ENCODE assay signal across 13 cellular contexts in genomic region chr6:63458480-63459115, GRCh38.
DNase-seq lines count a peak whose midpoint lies in the region; ATAC-seq and TF ChIP-seq lines count a peak whose summit lies in the region.
"Had no signal": no experiment of that assay in that cellular context is flagged by ENCODE, and none has a peak within 500 bp of the region (broad histone marks: within the 10 kb centered on the region; RNA-seq: fewer than 3 reads in every experiment).

No MANE protein-coding gene starts in this region.

- H4K20me1 ChIP-seq in H9 (ENCODE audit: control insufficient read depth, insufficient read depth, insufficient read length) = no peaks in the 10 kb centered on the region

- no peak overlapping the region for H3K9ac ChIP-seq in H9 (ENCODE audit: extremely low read depth, insufficient read length, low read length)

- H2BK5ac ChIP-seq in H9 (ENCODE audit: insufficient read length, low read length) = no peak overlapping the region

- no peaks in the 10 kb centered on the region for H3K9me3 Mint-ChIP-seq in H9
- H3K9me3 Mint-ChIP-seq: activated T-helper 1 cell treated with anti-CD3 and anti-CD28 coated beads, Interleukin-12 subunit alpha, Interleukin-12 subunit beta, Interleukin-2, Interleukin-4 antibody, amounts not matched to agents 30 ng/mL and 10 ng/mL and 1 ng/mL, durations not matched to agents 14 hours and 24 hours and 36 hours; stimulated activated naive CD8-positive, alpha-beta T cell treated with anti-CD3 and anti-CD28 coated beads, Interleukin-15, amount 100 ng/mL, for 72 hours had no signal

- peak; percentile 52 for ATAC-seq in GM21423 (IDR thresholded peaks at IDR 0.05; ENCODE audit: unreplicated experiment)
- peak; percentile 91 for ATAC-seq in HG03432 (IDR thresholded peaks at IDR 0.05; ENCODE audit: unreplicated experiment)
- peak; percentile 90 for ATAC-seq in left lung
- ATAC-seq: stimulated activated naive CD8-positive, alpha-beta T cell treated with anti-CD3 and anti-CD28 coated beads, Interleukin-15, amount 100 ng/mL, for 72 hours had no signal

- no peak overlapping the region for H2BK15ac ChIP-seq in H9 (ENCODE audit: low read depth, low read length)

- no peak overlapping the region for H3K4me2 ChIP-seq in H9 (ENCODE audit: insufficient read depth, insufficient read length, low read length)

- no peak overlapping the region for H4K91ac ChIP-seq in H9 (ENCODE audit: insufficient read length, low read depth, low read length)

- no peaks in the 10 kb centered on the region for H3K23me2 ChIP-seq in H9 (ENCODE audit: insufficient read length, low read depth, low read length, poor library complexity, severe bottlenecking)

- DNase-seq in GM10266 (ENCODE audit: extremely low spot score) = peak; percentile 32
- DNase-seq in left lung = no peak
- no peak for DNase-seq in H7
- DNase-seq in H9 = no peak
- no peak for DNase-seq in NCI-H1417 treated with DMSO at 0.1 percent for 48 hours (lab: John Stamatoyannopoulos, UW)
- DNase-seq in NCI-H1436 treated with DMSO at 0.1 percent for 48 hours (lab: John Stamatoyannopoulos, UW) = no peak
- DNase-seq: activated CD4-positive, alpha-beta T cell treated with anti-CD3 and anti-CD28 coated beads for 1 hour; stimulated activated CD4-positive, alpha-beta T cell treated with anti-CD3 and anti-CD28 coated beads, Interleukin-2, amount 100 ng/mL, for 24 hours; stimulated activated naive CD8-positive, alpha-beta T cell treated with anti-CD3 and anti-CD28 coated beads, Interleukin-15, amount 100 ng/mL, for 72 hours had no signal

- H3K79me1 ChIP-seq in H9 (ENCODE audit: insufficient read depth, low read depth, low read length, poor library complexity, severe bottlenecking) = no peaks in the 10 kb centered on the region

- TF ChIP-seq CTCF in GM10266 (IDR thresholded peaks at IDR 0.05; ENCODE audit: control insufficient read depth, insufficient read depth, low read depth, missing control alignments) (no peak), left lung (IDR thresholded peaks at IDR 0.05) (no peak), H9 (conservative IDR thresholded peaks at IDR 0.05) (no peak)

- WGBS in H9 (ENCODE audit: extremely low coverage, insufficient read length, low lambda C conversion rate) = no CpG with 5 or more reads among the region's 6 CpGs

- no peak overlapping the region for H3K27ac Mint-ChIP-seq in H9
- H3K27ac Mint-ChIP-seq: activated T-helper 1 cell treated with anti-CD3 and anti-CD28 coated beads, Interleukin-12 subunit alpha, Interleukin-12 subunit beta, Interleukin-2, Interleukin-4 antibody, amounts not matched to agents 30 ng/mL and 10 ng/mL and 1 ng/mL, durations not matched to agents 14 hours and 24 hours and 36 hours; stimulated activated naive CD8-positive, alpha-beta T cell treated with anti-CD3 and anti-CD28 coated beads, Interleukin-15, amount 100 ng/mL, for 72 hours had no signal

- H3K36me3 ChIP-seq in left lung = no peaks in the 10 kb centered on the region
- H3K36me3 ChIP-seq in H7 (replicated peaks; ENCODE audit: control insufficient read depth, insufficient read depth, low read length) = no peaks in the 10 kb centered on the region

- no peaks in the 10 kb centered on the region for H3K27me3 ChIP-seq in left lung
- no peaks in the 10 kb centered on the region for H3K27me3 ChIP-seq in H7 (ENCODE audit: control insufficient read depth, insufficient read depth, low read length)
- no peaks in the 10 kb centered on the region for H3K27me3 ChIP-seq in H9 (ENCODE audit: insufficient read depth, low read length)

- H3T11ph ChIP-seq in H9 (ENCODE audit: low read length) = no peak overlapping the region

- no peak overlapping the region for H3K56ac ChIP-seq in H9 (ENCODE audit: insufficient read length, low read depth, low read length)

- intact Hi-C loops in left lung (cut with DNase I) = no loop called here

- H3K4me3 Mint-ChIP-seq in H9 = no peak overlapping the region
- H3K4me3 Mint-ChIP-seq: activated T-helper 1 cell treated with anti-CD3 and anti-CD28 coated beads, Interleukin-12 subunit alpha, Interleukin-12 subunit beta, Interleukin-2, Interleukin-4 antibody, amounts not matched to agents 30 ng/mL and 10 ng/mL and 1 ng/mL, durations not matched to agents 14 hours and 24 hours and 36 hours; stimulated activated naive CD8-positive, alpha-beta T cell treated with anti-CD3 and anti-CD28 coated beads, Interleukin-15, amount 100 ng/mL, for 72 hours had no signal

- no peak overlapping the region for H3K23ac ChIP-seq in H9 (ENCODE audit: insufficient read length, low read depth, low read length)

- H2AK5ac ChIP-seq in H9 (ENCODE audit: insufficient read length, low read length) = no peak overlapping the region

- no peak overlapping the region for H2BK20ac ChIP-seq in H9 (ENCODE audit: low read depth, low read length, poor library complexity, severe bottlenecking)

- H3K79me2 ChIP-seq in H9 (ENCODE audit: insufficient read depth, low read length) = no peaks in the 10 kb centered on the region

- no peak overlapping the region for H2AFZ ChIP-seq in H9 (ENCODE audit: low read length)

- no peak overlapping the region for H3K4ac ChIP-seq in H9 (ENCODE audit: low read depth, low read length)

- H3K27me3 Mint-ChIP-seq in H9 (ENCODE audit: low read depth) = no peaks in the 10 kb centered on the region

- H4K8ac ChIP-seq in H9 (replicated peaks; ENCODE audit: insufficient read length, low read depth, low read length) = no peak overlapping the region

- H3K36me3 Mint-ChIP-seq in H9 (ENCODE audit: insufficient read depth in 1 of 3, low read depth in 3 of 3) = no peaks in the 10 kb centered on the region

- no peak overlapping the region for H2BK12ac ChIP-seq in H9 (ENCODE audit: insufficient read length, low read depth, low read length)

- H3K4me1 ChIP-seq in left lung (no peaks in the 10 kb centered on the region), H9 (ENCODE audit: insufficient read depth, low read length) (no peaks in the 10 kb centered on the region)

- H3K27ac ChIP-seq in left lung = peak overlapping the region; percentile 53 to 75
- H3K27ac ChIP-seq in H9 (ENCODE audit: insufficient read length, low read depth, low read length) = no peak overlapping the region
- H3K27ac ChIP-seq: SK-N-MC had no signal

- no peak overlapping the region for H2BK120ac ChIP-seq in H9 (ENCODE audit: low read depth, low read length, poor library complexity, severe bottlenecking)

- H4K5ac ChIP-seq in H9 (ENCODE audit: insufficient read length, low read depth, low read length) = no peak overlapping the region

- H3K4me3 ChIP-seq in left lung = no peak overlapping the region
- no peak overlapping the region for H3K4me3 ChIP-seq in H7 (ENCODE audit: insufficient read depth, low read depth, low read length)
- H3K4me3 ChIP-seq: SK-N-MC had no signal

- H3K4me1 Mint-ChIP-seq in H9 = 0 out of 4 replicates have a peak, but pooled peaks cover 0 to 2% of the 10 kb centered on the region in 2 experiments
- H3K4me1 Mint-ChIP-seq: stimulated activated naive CD8-positive, alpha-beta T cell treated with anti-CD3 and anti-CD28 coated beads, Interleukin-15, amount 100 ng/mL, for 72 hours had no signal

- H3K9me3 ChIP-seq in left lung (no peaks in the 10 kb centered on the region), H9 (ENCODE audit: control insufficient read depth, low read depth, low read length) (no peaks in the 10 kb centered on the region)

- H3K18ac ChIP-seq in H9 (ENCODE audit: insufficient read length, low read depth, low read length) = no peak overlapping the region

- no peak overlapping the region for H3K14ac ChIP-seq in H9 (ENCODE audit: insufficient read depth, low read length)
